1 cellular context compared by ENCODE assay signal in the genomic region with DNA sequence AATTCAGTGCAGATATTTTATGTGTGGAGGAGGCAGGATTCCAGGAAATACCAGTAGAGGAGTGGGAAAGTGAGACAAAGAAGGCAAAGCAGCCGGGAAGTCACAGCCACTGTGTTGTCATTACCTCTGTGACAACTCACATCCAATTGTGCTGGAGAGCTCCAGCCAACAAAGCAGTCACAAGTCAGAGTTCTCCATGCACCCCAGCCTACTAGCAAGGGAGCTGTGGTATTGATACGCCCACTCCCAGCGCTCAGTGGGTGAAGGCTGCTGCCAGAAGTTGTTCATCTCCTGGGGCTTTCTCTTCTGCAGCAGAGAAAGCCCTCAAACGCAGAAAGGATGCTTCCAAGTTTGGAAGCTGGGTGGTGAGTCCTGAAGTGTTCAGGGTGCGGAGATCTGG.
TF ChIP-seq lines count a peak whose summit lies in the region.

No MANE protein-coding gene starts in this region.

TF ChIP-seq in H1, 55 proteins besides CTCF, POLR2A, EP300 and RAD21 (continued from another document):
- TF ChIP-seq SRF (IDR thresholded peaks at IDR 0.05; ENCODE audit: low read depth, low read length), result no peak
TF ChIP-seq in H1: peak in this region for 0.
